In the genomic region with DNA sequence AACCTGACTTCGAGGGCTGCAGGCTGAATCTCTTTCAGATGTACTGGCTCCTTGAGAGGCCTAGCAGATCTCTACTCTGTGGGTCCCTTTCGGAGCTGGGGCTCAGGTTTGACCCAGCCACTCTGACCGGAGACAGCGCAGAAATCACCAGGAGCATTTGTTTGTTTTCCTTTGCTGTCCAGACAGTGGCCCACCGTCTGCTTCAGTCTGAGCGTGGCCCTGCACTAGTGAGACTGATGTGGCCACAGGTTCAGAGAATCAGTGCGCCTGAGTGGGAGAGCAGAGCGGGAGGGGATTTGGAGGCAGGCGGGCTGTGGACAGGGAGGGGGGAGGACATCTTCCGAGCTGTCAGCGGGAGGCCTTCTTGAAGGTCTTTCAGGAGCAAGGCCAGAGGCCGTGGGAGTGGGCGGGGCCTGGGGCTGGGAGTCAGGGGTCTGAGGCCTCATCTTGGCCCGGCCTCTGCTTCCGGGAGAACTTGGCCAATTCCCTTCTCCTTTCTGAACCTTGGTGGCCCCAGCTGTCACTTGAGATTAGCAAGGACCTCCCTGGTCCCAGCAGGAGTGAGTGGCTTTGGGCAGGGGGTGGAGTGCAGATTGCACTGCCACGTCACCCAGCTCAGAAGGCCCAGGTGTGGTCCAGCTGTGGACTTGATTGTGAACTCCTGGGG, we compare ENCODE assay signal across 1 cellular context.
TF ChIP-seq lines count a peak whose summit lies in the region.

No MANE protein-coding gene starts in this region.

TF ChIP-seq in endothelial cell of umbilical vein, 7 proteins besides CTCF, POLR2A, EP300 and RAD21:
- TF ChIP-seq MYC (IDR thresholded peaks at IDR 0.05; ENCODE audit: low read depth, low read length) = no peak
- TF ChIP-seq JUN (IDR thresholded peaks at IDR 0.05; ENCODE audit: borderline replicate concordance, insufficient read depth, insufficient read length, low read depth) = no peak
- TF ChIP-seq, protein P1, sequence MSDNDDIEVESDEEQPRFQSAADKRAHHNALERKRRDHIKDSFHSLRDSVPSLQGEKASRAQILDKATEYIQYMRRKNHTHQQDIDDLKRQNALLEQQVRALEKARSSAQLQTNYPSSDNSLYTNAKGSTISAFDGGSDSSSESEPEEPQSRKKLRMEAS (IDR thresholded peaks at IDR 0.05; ENCODE audit: insufficient read depth, insufficient read length) = no peak
- TF ChIP-seq GATA2 (IDR thresholded peaks at IDR 0.05; ENCODE audit: insufficient read depth, insufficient read length, low read depth, low read length) = no peak
- no peak for TF ChIP-seq FOS (IDR thresholded peaks at IDR 0.05; ENCODE audit: borderline replicate concordance, insufficient read depth, low read length)
- no peak for TF ChIP-seq EZH2 (IDR thresholded peaks at IDR 0.05; ENCODE audit: borderline replicate concordance, low read depth, low read length, severe bottlenecking)
- no peak for TF ChIP-seq POLR2AphosphoS5 (IDR thresholded peaks at IDR 0.05; ENCODE audit: insufficient read depth, low read depth, low read length)
